ENCODE assay signal across 8 cellular contexts in the genomic region with DNA sequence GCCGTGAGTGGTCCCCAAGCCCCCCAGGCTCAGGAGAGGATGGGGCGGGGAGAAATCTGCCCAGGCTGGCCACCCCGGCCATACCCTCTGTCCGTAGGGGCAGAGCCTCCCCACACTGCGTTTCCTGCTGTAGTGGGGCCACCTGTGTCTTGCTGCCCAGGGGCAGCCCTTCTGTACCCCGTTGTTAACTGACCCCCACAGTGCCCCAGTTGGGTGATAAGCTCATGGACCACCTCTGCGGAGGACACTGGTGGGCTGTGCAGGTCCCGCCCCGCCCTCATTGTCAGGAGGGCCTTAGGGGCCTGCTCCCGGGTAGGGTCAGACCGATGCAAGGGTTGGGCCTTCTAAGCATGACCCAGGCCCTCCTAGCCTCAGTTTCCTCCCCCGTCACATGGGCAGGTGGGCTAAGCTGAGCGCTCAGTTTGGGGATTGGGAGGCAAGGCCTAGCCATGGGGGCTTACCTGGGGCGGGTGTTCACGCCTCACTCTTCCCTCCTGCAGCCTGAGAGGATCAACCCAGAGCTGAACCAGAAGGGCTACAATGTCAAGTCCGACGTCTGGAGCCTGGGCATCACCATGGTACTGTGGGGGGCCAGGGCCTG. TPM values are rescaled to one million over a fixed set of nuclear protein-coding genes. Genes with fewer than 3 reads are reported as not detected.
DNase-seq lines count a peak whose midpoint lies in the region; ATAC-seq, FAIRE-seq and TF ChIP-seq lines count a peak whose summit lies in the region.
"Not testable (repeated sequence)": the region's sequence is repeated elsewhere in the genome, so short reads cannot be mapped to it uniquely, and the experiment has no call there.

No MANE protein-coding gene starts in this region.

- 0 out of 2 replicates have a peak overlapping the region, but pooled peaks have one; percentile 5 for H3K27ac Mint-ChIP-seq in HFFc6
- not testable (repeated sequence) for H3K27ac Mint-ChIP-seq in activated naive CD8-positive, alpha-beta T cell treated with anti-CD3 and anti-CD28 coated beads, Interleukin-2, amount 10 ng/mL, durations not matched to agents 7 days and 5 days

- H3K9me3 Mint-ChIP-seq in HFFc6 = peaks cover 23% of the 10 kb centered on the region
- not testable (repeated sequence) for H3K9me3 Mint-ChIP-seq in activated naive CD8-positive, alpha-beta T cell treated with anti-CD3 and anti-CD28 coated beads, Interleukin-2, amount 10 ng/mL, durations not matched to agents 7 days and 5 days

- intact Hi-C loops in kidney (cut with DNase I); mucosa of descending colon (cut with DNase I, micrococcal nuclease); sciatic nerve (cut with DNase I); upper lobe of right lung (cut with DNase I): not testable (repeated sequence)

- not testable (repeated sequence) for H3K9ac ChIP-seq in kidney (ENCODE audit: low read length in 2 of 2)

- POLR2A ChIA-PET in activated naive CD8-positive, alpha-beta T cell treated with anti-CD3 and anti-CD28 coated beads, Interleukin-2, amount 10 ng/mL, durations not matched to agents 7 days and 5 days (lab: Charles Lee) = not testable (repeated sequence)

- H3K4me1 Mint-ChIP-seq in HFFc6 (ENCODE audit: low read depth) = peaks cover 17% of the 10 kb centered on the region
- not testable (repeated sequence) for H3K4me1 Mint-ChIP-seq in activated naive CD8-positive, alpha-beta T cell treated with anti-CD3 and anti-CD28 coated beads, Interleukin-2, amount 10 ng/mL, durations not matched to agents 7 days and 5 days

- H3K4me3 Mint-ChIP-seq in HFFc6; activated naive CD8-positive, alpha-beta T cell treated with anti-CD3 and anti-CD28 coated beads, Interleukin-2, amount 10 ng/mL, durations not matched to agents 7 days and 5 days: not testable (repeated sequence)

- DNase-seq in HFFc6 = not testable (repeated sequence)
- peak; percentile 14 for DNase-seq in activated CD8-positive, alpha-beta memory T cell treated with anti-CD3 and anti-CD28 coated beads, Interleukin-2, amount 50 U/mL, for 4 hours
- peak; percentile 20 for DNase-seq in activated naive CD8-positive, alpha-beta T cell treated with anti-CD3 and anti-CD28 coated beads, Interleukin-2, amount 10 ng/mL, durations not matched to agents 7 days and 5 days
- DNase-seq in epidermal melanocyte (ENCODE audit: insufficient read length, low spot score) (peak; percentile 3), kidney (peak; percentile 61), mucosa of descending colon (peak in 2 of 3 donors; percentile 20 to 47), sciatic nerve (ENCODE audit: low spot score) (peak; percentile 47), upper lobe of right lung (peak; percentile 65)

- H3K9me3 ChIP-seq in kidney (ENCODE audit: control insufficient read depth in 1 of 2, low read length in 2 of 2); mucosa of descending colon; upper lobe of right lung: not testable (repeated sequence)

- H3K27me3 ChIP-seq in upper lobe of right lung = not testable (repeated sequence)

- peaks cover 34 to 44% of the 10 kb centered on the region in 2 donors for H3K36me3 ChIP-seq in kidney (ENCODE audit: control insufficient read depth in 1 of 2, insufficient read depth in 2 of 2, low read length in 2 of 2)
- H3K36me3 ChIP-seq in mucosa of descending colon (ENCODE audit: low read depth) = not testable (repeated sequence)
- H3K36me3 ChIP-seq in upper lobe of right lung = peaks cover 75% of the 10 kb centered on the region

- H3K36me3 Mint-ChIP-seq in HFFc6 (ENCODE audit: low read depth) = peaks cover 28% of the 10 kb centered on the region
- peaks cover 42% of the 10 kb centered on the region for H3K36me3 Mint-ChIP-seq in activated naive CD8-positive, alpha-beta T cell treated with anti-CD3 and anti-CD28 coated beads, Interleukin-2, amount 10 ng/mL, durations not matched to agents 7 days and 5 days

- ATAC-seq in activated naive CD8-positive, alpha-beta T cell treated with anti-CD3 and anti-CD28 coated beads, Interleukin-2, amount 10 ng/mL, durations not matched to agents 7 days and 5 days (ENCODE audit: low read depth); mucosa of descending colon; sciatic nerve; upper lobe of right lung: not testable (repeated sequence)

- H3K27me3 Mint-ChIP-seq in HFFc6 (ENCODE audit: insufficient read depth) = peaks cover 13% of the 10 kb centered on the region
- not testable (repeated sequence) for H3K27me3 Mint-ChIP-seq in activated naive CD8-positive, alpha-beta T cell treated with anti-CD3 and anti-CD28 coated beads, Interleukin-2, amount 10 ng/mL, durations not matched to agents 7 days and 5 days

- not testable (repeated sequence) for H3K27ac ChIP-seq in kidney (ENCODE audit: low read depth in 2 of 2, low read length in 2 of 2); upper lobe of right lung

- TF ChIP-seq CTCF in HFFc6 (IDR thresholded peaks at IDR 0.05); kidney (IDR thresholded peaks at IDR 0.05; ENCODE audit: borderline replicate concordance, extremely low read depth, insufficient read depth); mucosa of descending colon (IDR thresholded peaks at IDR 0.05); upper lobe of right lung (IDR thresholded peaks at IDR 0.05): not testable (repeated sequence)

- not testable (repeated sequence) for H3K4me3 ChIP-seq in kidney (ENCODE audit: low read length in 2 of 2); mucosa of descending colon; upper lobe of right lung

- not testable (repeated sequence) for FAIRE-seq in kidney (lab: Jason Lieb, UNC)

- not testable (repeated sequence) for H3K4me1 ChIP-seq in kidney (ENCODE audit: control insufficient read depth in 1 of 2, insufficient read depth in 1 of 2, low read depth in 1 of 2, low read length in 2 of 2); mucosa of descending colon (ENCODE audit: low read depth); upper lobe of right lung

RNA-seq across cellular contexts. Expression of gene MAP2K3, which starts 20.1 kb away (rescaled TPM):
- total RNA-seq in HFFc6 (2021; fragmentation: NEBNext Ultra II Directional; extraction: Animal tissue kit (Norgen Biotek cat#: 25700)) = 100 to 1,000 TPM; 177 to 221 (median 184) TPM
- 10 to 100 TPM; 53.6 to 56.8 TPM for total RNA-seq in activated naive CD8-positive, alpha-beta T cell treated with anti-CD3 and anti-CD28 coated beads, Interleukin-2, amount 10 ng/mL, durations not matched to agents 7 days and 5 days
- total RNA-seq in kidney = 44.0 TPM
- 40.1 TPM for polyA plus RNA-seq in kidney (ENCODE audit: insufficient read depth, low read depth, low replicate concordance)
- 10 to 100 TPM; 46.0 to 75.5 (median 67.1) TPM for total RNA-seq in mucosa of descending colon
- total RNA-seq in sciatic nerve = 42.2 TPM
- 68.3 TPM for total RNA-seq in upper lobe of right lung

RNA-seq across cellular contexts. Expression of gene NATD1, which starts 51.4 kb away (rescaled TPM):
- 1 to 10 TPM; 3.7 to 7.9 (median 4.1) TPM for total RNA-seq in HFFc6 (2021; fragmentation: NEBNext Ultra II Directional; extraction: Animal tissue kit (Norgen Biotek cat#: 25700))
- total RNA-seq in activated naive CD8-positive, alpha-beta T cell treated with anti-CD3 and anti-CD28 coated beads, Interleukin-2, amount 10 ng/mL, durations not matched to agents 7 days and 5 days = 1 to 10 TPM; 5.4 to 5.7 TPM
- 14.2 TPM for total RNA-seq in kidney
- 5.0 TPM for polyA plus RNA-seq in kidney (ENCODE audit: insufficient read depth, low read depth, low replicate concordance)
- 10 to 100 TPM in 1 of 3 donors, 1 to 10 TPM in 2; 3.9 to 11.1 (median 7.2) TPM for total RNA-seq in mucosa of descending colon
- 9.3 TPM for total RNA-seq in sciatic nerve
- total RNA-seq in upper lobe of right lung = 19.5 TPM
